ENCODE assay signal across 1 cellular context in the genomic region with DNA sequence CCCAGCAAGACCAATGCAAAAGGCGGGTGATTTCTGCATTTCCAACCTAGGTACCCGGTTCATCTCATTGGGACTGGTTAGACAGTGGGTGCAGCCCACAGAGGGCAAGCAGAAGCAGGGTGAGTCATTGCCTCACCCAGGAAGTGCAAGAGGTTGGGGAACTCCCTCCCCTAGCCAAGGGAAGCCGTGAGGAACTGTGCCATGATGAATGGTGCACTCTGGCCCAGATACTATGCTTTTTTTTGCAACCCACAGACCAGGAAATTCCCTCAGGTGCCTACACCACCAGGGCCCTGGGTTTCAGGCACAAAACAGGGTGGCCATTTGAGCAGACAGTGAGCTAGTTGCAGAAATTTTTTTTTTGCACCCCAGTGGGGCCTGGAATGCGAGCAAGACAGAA.
TF ChIP-seq lines count a peak whose summit lies in the region.

No MANE protein-coding gene starts in this region.

TF ChIP-seq in HCT116, 20 proteins besides CTCF, POLR2A, EP300 and RAD21 (continued from another document):
- TF ChIP-seq ZFX (IDR thresholded peaks at IDR 0.05), result no peak
- 0 out of 2 replicates have a peak, but pooled peaks have one; percentile 11 for TF ChIP-seq ELF1 (IDR thresholded peaks at IDR 0.05; ENCODE audit: borderline replicate concordance, low read depth)
